In genomic region chr6:2191390-2191740, GRCh38 we compare ENCODE assay signal across 9 cellular contexts.
"Had no signal": no experiment of that assay in that cellular context is flagged by ENCODE, and none has a peak within 500 bp of the region (broad histone marks: within the 10 kb centered on the region; RNA-seq: fewer than 3 reads in every experiment).

No MANE protein-coding gene starts in this region.

- H3K4me2 ChIP-seq: GM23338 had no signal

- H3K27ac ChIP-seq: HL-60 had no signal

- FAIRE-seq: H1, H54, K562 had no signal

- H2AFZ ChIP-seq: GM23338 had no signal

- ATAC-seq: GM23338, K562 had no signal

- DNase-seq: H9, HCEC 1CT, IMR-90, KG1 had no signal

- H3K4me3 ChIP-seq: GM23338, K562 had no signal
